ENCODE assay signal across 21 cellular contexts in the genomic region with DNA sequence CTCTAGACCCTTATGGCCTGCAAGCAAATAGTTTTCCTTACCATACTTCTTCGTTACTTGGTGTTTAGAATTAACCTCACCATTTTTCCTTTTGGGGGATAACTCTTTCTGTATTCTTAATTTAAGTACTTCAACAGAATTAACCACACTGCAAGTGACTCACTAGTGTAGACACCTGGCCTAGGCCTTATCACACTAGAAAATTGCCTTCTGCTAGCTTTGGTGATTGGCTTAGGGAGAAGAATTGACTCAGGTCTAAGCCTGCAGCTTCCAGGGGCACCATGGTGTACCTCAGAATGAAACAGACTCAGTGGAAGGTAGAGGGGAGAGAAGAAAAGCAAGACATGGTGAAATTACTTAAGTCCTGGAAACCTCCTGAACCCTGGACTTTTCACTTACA.
DNase-seq lines count a peak whose midpoint lies in the region; ATAC-seq and TF ChIP-seq lines count a peak whose summit lies in the region.
"Had no signal": no experiment of that assay in that cellular context is flagged by ENCODE, and none has a peak within 500 bp of the region (broad histone marks: within the 10 kb centered on the region; RNA-seq: fewer than 3 reads in every experiment).

No MANE protein-coding gene starts in this region.

- ATAC-seq in SK-N-SH treated with all-trans-retinoic acid at 6 μM for 48 hours = no peak
- ATAC-seq: left colon, mucosa of descending colon had no signal

- peak; percentile 31 for DNase-seq in activated CD4-positive, alpha-beta memory T cell treated with anti-CD3 and anti-CD28 coated beads for 36 hours
- no peak for DNase-seq in activated CD4-positive, alpha-beta memory T cell treated with anti-CD3 and anti-CD28 coated beads, Interleukin-2, amount 10 ng/mL, durations not matched to agents 7 days and 5 days
- no peak for DNase-seq in activated T-helper 2 cell treated with anti-CD3 and anti-CD28 coated beads, Interferon-gamma antibody, Interleukin-2, Interleukin-4, amounts not matched to agents 10 μg/mL and 5 μg/mL and 100 μg/mL, durations not matched to agents 14 hours and 24 hours and 36 hours (ENCODE audit: low spot score)
- DNase-seq in nephron progenitor cell (no peak), MV-4-11 (lab: John Stamatoyannopoulos, UW) (no peak), DMS114 treated with DMSO at 0.1 percent for 48 hours (lab: John Stamatoyannopoulos, UW; ENCODE audit: unreplicated experiment) (no peak)
- DNase-seq: activated naive CD4-positive, alpha-beta T cell treated with anti-CD3 and anti-CD28 coated beads, Interleukin-2, amount 50 U/mL, for 16 hours; anterior cingulate cortex; CD4-positive, alpha-beta memory T cell; effector CD4-positive, alpha-beta T cell; hippocampal formation; immature natural killer cell; IMR-90; left colon; mucosa of descending colon; thyroid gland; uterus had no signal

- H3K27ac ChIP-seq in KMS-11 = peak overlapping the region; percentile 53
- H3K27ac ChIP-seq: cardiac muscle cell, thyroid gland, uterus had no signal

- intact Hi-C loops in activated CD4-positive, alpha-beta memory T cell treated with anti-CD3 and anti-CD28 coated beads for 36 hours (cut with micrococcal nuclease) = loop anchor here (2.0 kb wide), 1 partner anchor 488 kb away; no protein-coding TSS in a partner anchor
- intact Hi-C loops in activated T-helper 2 cell treated with anti-CD3 and anti-CD28 coated beads, Interferon-gamma antibody, Interleukin-2, Interleukin-4, amounts not matched to agents 10 μg/mL and 5 μg/mL and 100 μg/mL, durations not matched to agents 14 hours and 24 hours and 36 hours (cut with micrococcal nuclease) = loop anchor here (2.0 to 10.0 kb wide), 7 partner anchors 56 to 692 kb away; no protein-coding TSS in a partner anchor

- CTCF ChIA-PET in activated CD4-positive, alpha-beta memory T cell treated with anti-CD3 and anti-CD28 coated beads for 36 hours (lab: Charles Lee) = no interaction called here
- CTCF ChIA-PET in activated CD4-positive, alpha-beta memory T cell treated with anti-CD3 and anti-CD28 coated beads, Interleukin-2, amount 10 ng/mL, durations not matched to agents 7 days and 5 days (lab: Charles Lee) = no interaction called here

- peaks cover 19% of the 10 kb centered on the region for H3K4me1 Mint-ChIP-seq in activated CD4-positive, alpha-beta memory T cell treated with anti-CD3 and anti-CD28 coated beads for 36 hours (ENCODE audit: low read depth)
- H3K4me1 Mint-ChIP-seq in activated CD4-positive, alpha-beta memory T cell treated with anti-CD3 and anti-CD28 coated beads, Interleukin-2, amount 10 ng/mL, durations not matched to agents 7 days and 5 days = peaks cover 28% of the 10 kb centered on the region
- H3K4me1 Mint-ChIP-seq in activated T-helper 2 cell treated with anti-CD3 and anti-CD28 coated beads, Interferon-gamma antibody, Interleukin-2, Interleukin-4, amounts not matched to agents 10 μg/mL and 5 μg/mL and 100 μg/mL, durations not matched to agents 14 hours and 24 hours and 36 hours (ENCODE audit: low read depth) = peaks cover 64% of the 10 kb centered on the region
- peaks cover 13% of the 10 kb centered on the region for H3K4me1 Mint-ChIP-seq in nephron progenitor cell

- H3K4me2 ChIP-seq in KMS-11 = peak overlapping the region; percentile 53

- TF ChIP-seq CTCF in KMS-11 (conservative IDR thresholded peaks at IDR 0.05; ENCODE audit: low read depth, low read length) (no peak), nephron progenitor cell (IDR thresholded peaks at IDR 0.05) (no peak)

- no peaks in the 10 kb centered on the region for H3K27me3 Mint-ChIP-seq in activated CD4-positive, alpha-beta memory T cell treated with anti-CD3 and anti-CD28 coated beads for 36 hours
- H3K27me3 Mint-ChIP-seq in activated CD4-positive, alpha-beta memory T cell treated with anti-CD3 and anti-CD28 coated beads, Interleukin-2, amount 10 ng/mL, durations not matched to agents 7 days and 5 days = no peaks in the 10 kb centered on the region
- no peaks in the 10 kb centered on the region for H3K27me3 Mint-ChIP-seq in activated T-helper 2 cell treated with anti-CD3 and anti-CD28 coated beads, Interferon-gamma antibody, Interleukin-2, Interleukin-4, amounts not matched to agents 10 μg/mL and 5 μg/mL and 100 μg/mL, durations not matched to agents 14 hours and 24 hours and 36 hours (ENCODE audit: low read depth)
- no peaks in the 10 kb centered on the region for H3K27me3 Mint-ChIP-seq in nephron progenitor cell (ENCODE audit: low read depth, poor library complexity)

- H3K4me3 ChIP-seq in KMS-11 (IDR thresholded peaks at IDR 0.05; ENCODE audit: insufficient read depth, low read depth, low read length) = no peak overlapping the region
- H3K4me3 ChIP-seq: cardiac muscle cell, mucosa of descending colon, thyroid gland, uterus had no signal

- H3K4me1 ChIP-seq in KMS-11 (ENCODE audit: low read depth, poor library complexity, severe bottlenecking) = peaks cover 61% of the 10 kb centered on the region
- H3K4me1 ChIP-seq: uterus had no signal

- H3K27me3 ChIP-seq in KMS-11 (ENCODE audit: insufficient read depth, low read depth) = no peaks in the 10 kb centered on the region
- H3K27me3 ChIP-seq: cardiac muscle cell, thyroid gland, uterus had no signal

- H3K9ac ChIP-seq in KMS-11 = no peak overlapping the region

- H3K9me3 Mint-ChIP-seq in activated CD4-positive, alpha-beta memory T cell treated with anti-CD3 and anti-CD28 coated beads for 36 hours = no peaks in the 10 kb centered on the region
- no peaks in the 10 kb centered on the region for H3K9me3 Mint-ChIP-seq in activated CD4-positive, alpha-beta memory T cell treated with anti-CD3 and anti-CD28 coated beads, Interleukin-2, amount 10 ng/mL, durations not matched to agents 7 days and 5 days
- H3K9me3 Mint-ChIP-seq in activated T-helper 2 cell treated with anti-CD3 and anti-CD28 coated beads, Interferon-gamma antibody, Interleukin-2, Interleukin-4, amounts not matched to agents 10 μg/mL and 5 μg/mL and 100 μg/mL, durations not matched to agents 14 hours and 24 hours and 36 hours = peaks cover 11% of the 10 kb centered on the region
- peaks cover 7% of the 10 kb centered on the region for H3K9me3 Mint-ChIP-seq in nephron progenitor cell
- H3K9me3 Mint-ChIP-seq: CD4-positive, alpha-beta memory T cell; immature natural killer cell; nephron had no signal

- peak overlapping the region; percentile 28; the same call in 1 of the 2 replicates for H2AFZ ChIP-seq in KMS-11 (ENCODE audit: low read depth)

- H4K20me1 ChIP-seq in KMS-11 (ENCODE audit: insufficient read depth) = no peaks in the 10 kb centered on the region

- no peaks in the 10 kb centered on the region for H3K79me2 ChIP-seq in KMS-11 (ENCODE audit: insufficient read depth, low read depth)

- POLR2A ChIA-PET in activated CD4-positive, alpha-beta memory T cell treated with anti-CD3 and anti-CD28 coated beads for 36 hours (lab: Charles Lee) = no interaction called here
- POLR2A ChIA-PET in activated CD4-positive, alpha-beta memory T cell treated with anti-CD3 and anti-CD28 coated beads, Interleukin-2, amount 10 ng/mL, durations not matched to agents 7 days and 5 days (lab: Charles Lee) = no interaction called here

- no peak overlapping the region for H3K27ac Mint-ChIP-seq in activated CD4-positive, alpha-beta memory T cell treated with anti-CD3 and anti-CD28 coated beads for 36 hours
- no peak overlapping the region for H3K27ac Mint-ChIP-seq in activated CD4-positive, alpha-beta memory T cell treated with anti-CD3 and anti-CD28 coated beads, Interleukin-2, amount 10 ng/mL, durations not matched to agents 7 days and 5 days
- peak overlapping the region; percentile 82 for H3K27ac Mint-ChIP-seq in activated T-helper 2 cell treated with anti-CD3 and anti-CD28 coated beads, Interferon-gamma antibody, Interleukin-2, Interleukin-4, amounts not matched to agents 10 μg/mL and 5 μg/mL and 100 μg/mL, durations not matched to agents 14 hours and 24 hours and 36 hours
- peak overlapping the region; percentile 47 for H3K27ac Mint-ChIP-seq in nephron progenitor cell
- H3K27ac Mint-ChIP-seq: CD4-positive, alpha-beta memory T cell; immature natural killer cell; nephron had no signal

- no peaks in the 10 kb centered on the region for H3K36me3 Mint-ChIP-seq in activated CD4-positive, alpha-beta memory T cell treated with anti-CD3 and anti-CD28 coated beads for 36 hours
- peaks cover 7% of the 10 kb centered on the region for H3K36me3 Mint-ChIP-seq in activated CD4-positive, alpha-beta memory T cell treated with anti-CD3 and anti-CD28 coated beads, Interleukin-2, amount 10 ng/mL, durations not matched to agents 7 days and 5 days (ENCODE audit: low read depth)
- peaks cover 8% of the 10 kb centered on the region for H3K36me3 Mint-ChIP-seq in activated T-helper 2 cell treated with anti-CD3 and anti-CD28 coated beads, Interferon-gamma antibody, Interleukin-2, Interleukin-4, amounts not matched to agents 10 μg/mL and 5 μg/mL and 100 μg/mL, durations not matched to agents 14 hours and 24 hours and 36 hours (ENCODE audit: low read depth)
- H3K36me3 Mint-ChIP-seq in nephron progenitor cell (ENCODE audit: low read depth) = no peaks in the 10 kb centered on the region
- H3K36me3 Mint-ChIP-seq: CD4-positive, alpha-beta memory T cell; immature natural killer cell had no signal

- no peaks in the 10 kb centered on the region for H3K36me3 ChIP-seq in KMS-11 (ENCODE audit: insufficient read depth)
- H3K36me3 ChIP-seq: cardiac muscle cell, thyroid gland, uterus had no signal

- no peak overlapping the region for H3K4me3 Mint-ChIP-seq in activated CD4-positive, alpha-beta memory T cell treated with anti-CD3 and anti-CD28 coated beads for 36 hours
- no peak overlapping the region for H3K4me3 Mint-ChIP-seq in activated CD4-positive, alpha-beta memory T cell treated with anti-CD3 and anti-CD28 coated beads, Interleukin-2, amount 10 ng/mL, durations not matched to agents 7 days and 5 days
- no peak overlapping the region for H3K4me3 Mint-ChIP-seq in activated T-helper 2 cell treated with anti-CD3 and anti-CD28 coated beads, Interferon-gamma antibody, Interleukin-2, Interleukin-4, amounts not matched to agents 10 μg/mL and 5 μg/mL and 100 μg/mL, durations not matched to agents 14 hours and 24 hours and 36 hours (ENCODE audit: low read depth)
- no peak overlapping the region for H3K4me3 Mint-ChIP-seq in nephron progenitor cell
- H3K4me3 Mint-ChIP-seq: CD4-positive, alpha-beta memory T cell; immature natural killer cell; nephron had no signal

TF ChIP-seq in SK-N-SH treated with all-trans-retinoic acid at 6 μM for 48 hours, 23 proteins besides CTCF, POLR2A, EP300 and RAD21 (continues in another document):
- no peak for TF ChIP-seq ZNF8 (CRISPR knock-in tag; IDR thresholded peaks at IDR 0.05)

Comparison
In these comparisons a context has a peak if more than half of its experiments do, and no peak if none do; other contexts are left out.
1. H3K27ac Mint-ChIP-seq: peak in activated T-helper 2 cell treated with anti-CD3 and anti-CD28 coated beads, Interferon-gamma antibody, Interleukin-2, Interleukin-4, amounts not matched to agents 10 μg/mL and 5 μg/mL and 100 μg/mL, durations not matched to agents 14 hours and 24 hours and 36 hours (single experiment) and nephron progenitor cell (single experiment); none in activated CD4-positive, alpha-beta memory T cell treated with anti-CD3 and anti-CD28 coated beads for 36 hours (single experiment) and activated CD4-positive, alpha-beta memory T cell treated with anti-CD3 and anti-CD28 coated beads, Interleukin-2, amount 10 ng/mL, durations not matched to agents 7 days and 5 days (single experiment).